14 cellular contexts compared by ENCODE assay signal in genomic region chr11:28673687-28674431, GRCh38.
A peak's percentile ranks its signal among the peaks of the same experiment; 100 is the strongest.
DNase-seq lines count a peak whose midpoint lies in the region; ATAC-seq and TF ChIP-seq lines count a peak whose summit lies in the region.
"Had no signal": no experiment of that assay in that cellular context is flagged by ENCODE, and none has a peak within 500 bp of the region (broad histone marks: within the 10 kb centered on the region; RNA-seq: fewer than 3 reads in every experiment).

No MANE protein-coding gene starts in this region.

- ATAC-seq in PC-3 (peak; percentile 97), GM21529 (IDR thresholded peaks at IDR 0.05; ENCODE audit: unreplicated experiment) (no peak)
- ATAC-seq: activated T-cell treated with anti-CD3 and anti-CD28 coated beads, Interleukin-2, amount 50 U/mL, for 72 hours; T-helper 17 cell had no signal

- DNase-seq in GM04503 (ENCODE audit: low read depth) (peak; percentile 71), PC-3 (peak; percentile 85), fibroblast of gingiva (ENCODE audit: low read depth) (peak; percentile 90), renal cortical epithelial cell (ENCODE audit: low read depth) (peak; percentile 56), osteocyte (ENCODE audit: extremely low spot score, unreplicated experiment) (no peak), erythroblast (lab: John Stamatoyannopoulos, UW) (no peak), COLO829 (ENCODE audit: low spot score) (no peak)
- DNase-seq: activated CD4-positive, alpha-beta T cell treated with anti-CD3 and anti-CD28 coated beads, Interleukin-2, amount 10 ng/mL, durations not matched to agents 7 days and 5 days; activated T-cell treated with anti-CD3 and anti-CD28 coated beads, Interleukin-2, amount 50 U/mL, for 72 hours; NCI-H2227 treated with DMSO at 0.1 percent for 48 hours; ovary; T-helper 17 cell had no signal

- no peaks in the 10 kb centered on the region for H3K27me3 Mint-ChIP-seq in osteocyte (ENCODE audit: unreplicated experiment)
- H3K27me3 Mint-ChIP-seq: activated CD4-positive, alpha-beta T cell treated with anti-CD3 and anti-CD28 coated beads, Interleukin-2, amount 10 ng/mL, durations not matched to agents 7 days and 5 days; T-helper 17 cell had no signal

- H3K9me2 ChIP-seq in PC-3 (replicated peaks; ENCODE audit: low read length), result 0 out of 2 replicates have a peak, but pooled peaks cover 3% of the 10 kb centered on the region

- H3K4me2 ChIP-seq in PC-3 (ENCODE audit: low read length), result peak overlapping the region; percentile 64

- no peaks in the 10 kb centered on the region for H3K9me3 Mint-ChIP-seq in osteocyte (ENCODE audit: unreplicated experiment)
- H3K9me3 Mint-ChIP-seq: activated CD4-positive, alpha-beta T cell treated with anti-CD3 and anti-CD28 coated beads, Interleukin-2, amount 10 ng/mL, durations not matched to agents 7 days and 5 days had no signal

- H3K79me2 ChIP-seq in PC-3 (ENCODE audit: low read length), result no peaks in the 10 kb centered on the region

- H3K27ac ChIP-seq in PC-3 (ENCODE audit: low read length), result peak overlapping the region; percentile 70
- H3K27ac ChIP-seq: ovary had no signal

- no peaks in the 10 kb centered on the region for H4K20me1 ChIP-seq in PC-3 (ENCODE audit: low read length)

- intact Hi-C loops in PC-3 (cut with micrococcal nuclease), result no loop called here

- POLR2A ChIA-PET in PC-3 (lab: Charles Lee; ENCODE audit: unreplicated experiment), result interaction anchor here (0.7 kb wide), 1 partner anchor 8 kb away, joined by 4 read pairs; no protein-coding TSS in a partner anchor

- TF ChIP-seq CTCF in PC-3 (conservative IDR thresholded peaks at IDR 0.05; ENCODE audit: low read depth, low read length) (no peak), osteocyte (IDR thresholded peaks at IDR 0.05) (no peak)

- H3K4me1 ChIP-seq in PC-3 (ENCODE audit: insufficient read depth, low read length), result peaks cover 34% of the 10 kb centered on the region

- H3K9me3 ChIP-seq in PC-3 (ENCODE audit: low read length), result no peaks in the 10 kb centered on the region
- H3K9me3 ChIP-seq: ovary had no signal

- H3K4me3 ChIP-seq in PC-3 (ENCODE audit: low read length), result peak overlapping the region; percentile 42; the same call in 1 of the 2 replicates
- H3K4me3 ChIP-seq: GM12878, ovary had no signal

- no peaks in the 10 kb centered on the region for H3K36me3 Mint-ChIP-seq in osteocyte (ENCODE audit: unreplicated experiment)

- peaks cover 8% of the 10 kb centered on the region for H3K4me1 Mint-ChIP-seq in osteocyte (ENCODE audit: unreplicated experiment)
- H3K4me1 Mint-ChIP-seq: activated CD4-positive, alpha-beta T cell treated with anti-CD3 and anti-CD28 coated beads, Interleukin-2, amount 10 ng/mL, durations not matched to agents 7 days and 5 days; T-helper 17 cell had no signal

- H2AFZ ChIP-seq in PC-3 (ENCODE audit: low read length), result peak overlapping the region; percentile 71

- BruUV-seq in PC-3 (replicated peaks; lab: Mats Ljungman, UMichigan), result no TSS peak

- H3K4me3 Mint-ChIP-seq in osteocyte (ENCODE audit: unreplicated experiment), result no peak overlapping the region
- H3K4me3 Mint-ChIP-seq: activated CD4-positive, alpha-beta T cell treated with anti-CD3 and anti-CD28 coated beads, Interleukin-2, amount 10 ng/mL, durations not matched to agents 7 days and 5 days; activated T-cell treated with anti-CD3 and anti-CD28 coated beads, Interleukin-2, amount 50 U/mL, for 72 hours; T-helper 17 cell had no signal

- CTCF ChIA-PET in PC-3 (lab: Charles Lee), result interaction anchor here (1.0 kb wide), 2 partner anchors 84 to 975 kb away, joined by 3 read pairs; no protein-coding TSS in a partner anchor

- peak overlapping the region; percentile 29 for H3K9ac ChIP-seq in PC-3 (ENCODE audit: low read length)

- no peaks in the 10 kb centered on the region for H3K27me3 ChIP-seq in PC-3 (ENCODE audit: low read length)
- H3K27me3 ChIP-seq: ovary had no signal

- no peaks in the 10 kb centered on the region for H3K36me3 ChIP-seq in PC-3 (ENCODE audit: low read depth, low read length)
- H3K36me3 ChIP-seq: ovary had no signal

- H3K27ac Mint-ChIP-seq in osteocyte (ENCODE audit: unreplicated experiment), result no peak overlapping the region
- H3K27ac Mint-ChIP-seq: activated CD4-positive, alpha-beta T cell treated with anti-CD3 and anti-CD28 coated beads, Interleukin-2, amount 10 ng/mL, durations not matched to agents 7 days and 5 days; activated T-cell treated with anti-CD3 and anti-CD28 coated beads, Interleukin-2, amount 50 U/mL, for 72 hours; T-helper 17 cell had no signal

- H3F3A ChIP-seq in PC-3 (ENCODE audit: low read length, unreplicated experiment), result no peaks in the 10 kb centered on the region

- TF ChIP-seq POLR2A in erythroblast (IDR thresholded peaks at IDR 0.05; ENCODE audit: low read length), result no peak

Comparison
In these comparisons a context has a peak if more than half of its experiments do, and no peak if none do; other contexts are left out.
1. DNase-seq: peak in GM04503 (single experiment), PC-3 (single experiment), fibroblast of gingiva (single experiment) and renal cortical epithelial cell (single experiment); none in osteocyte (single experiment), erythroblast (0 of 2) and COLO829 (single experiment).